Comparison of ENCODE assay signal across 1 cellular context in the genomic region with DNA sequence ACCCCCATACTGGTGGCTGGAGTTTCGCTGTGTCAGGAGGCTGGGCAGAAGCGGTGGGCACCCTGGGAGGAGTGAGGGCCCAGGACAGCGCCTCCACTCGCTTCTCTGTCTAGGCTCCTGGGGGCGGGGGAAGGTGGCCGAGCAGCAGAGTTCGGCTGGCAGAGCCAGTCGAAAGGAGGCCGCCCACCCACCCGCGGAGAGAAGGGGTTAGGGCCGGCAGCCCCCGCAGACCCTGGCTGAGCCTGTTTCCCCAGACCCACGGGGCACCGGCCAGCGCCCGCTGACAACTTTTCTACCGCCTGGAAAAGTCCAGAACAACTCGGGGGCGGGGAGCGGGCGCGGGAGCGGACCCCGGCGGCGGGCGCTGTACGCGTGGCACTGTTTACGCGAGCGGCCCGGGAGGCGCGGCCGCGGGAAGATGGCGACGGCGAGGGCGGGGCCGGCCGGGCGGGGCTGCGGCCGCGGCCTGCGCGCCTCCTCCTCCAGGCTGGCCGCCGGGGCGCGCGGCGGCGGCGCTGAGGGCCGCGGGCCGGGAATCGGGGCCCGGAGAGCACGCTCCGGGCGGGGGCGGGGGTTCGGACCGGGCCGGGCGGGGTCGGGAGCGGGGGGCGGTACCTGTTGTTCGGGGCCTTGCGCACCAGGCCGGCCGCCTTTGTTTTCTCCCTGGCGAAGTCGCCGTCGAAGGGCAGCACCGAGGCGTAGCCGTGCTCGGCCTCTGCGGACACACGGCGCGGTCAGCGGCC.
TF ChIP-seq lines count a peak whose summit lies in the region.

No MANE protein-coding gene starts in this region.

TF ChIP-seq in IMR-90, 13 proteins besides CTCF, POLR2A, EP300 and RAD21:
- TF ChIP-seq MAZ (IDR thresholded peaks at IDR 0.05; ENCODE audit: borderline replicate concordance, low read depth, low read length) (peak; percentile 76; the same call in 1 of the 2 replicates), RFX5 (IDR thresholded peaks at IDR 0.05; ENCODE audit: low read depth, low read length) (no peak), MXI1 (IDR thresholded peaks at IDR 0.05; ENCODE audit: borderline replicate concordance, low read depth, low read length) (peak; percentile 90)
